ENCODE assay signal across 20 cellular contexts in genomic region chr5:154176191-154176590, GRCh38. TPM values are rescaled to one million over a fixed set of nuclear protein-coding genes. Genes with fewer than 3 reads are reported as not detected.
DNase-seq lines count a peak whose midpoint lies in the region; TF ChIP-seq lines count a peak whose summit lies in the region.
"Had no signal": no experiment of that assay in that cellular context is flagged by ENCODE, and none has a peak within 500 bp of the region (broad histone marks: within the 10 kb centered on the region; RNA-seq: fewer than 3 reads in every experiment).

No MANE protein-coding gene starts in this region.

- no peak for TF ChIP-seq POLR2A in esophagus squamous epithelium (IDR thresholded peaks at IDR 0.05)

- H3K4me2 ChIP-seq in osteoblast (ENCODE audit: insufficient read depth, low read length): no peak overlapping the region

- in situ Hi-C loops in brain microvascular endothelial cell (cut with HindIII; ENCODE audit: low pct_ligation_motif_present, low sequenced_read_pairs): loop anchor here (10.0 kb wide), 1 partner anchor 101 kb away; no protein-coding TSS in a partner anchor

- no peaks in the 10 kb centered on the region for H4K20me1 ChIP-seq in osteoblast (ENCODE audit: insufficient read depth, low read length)

- no peaks in the 10 kb centered on the region for H3K27me3 ChIP-seq in brain microvascular endothelial cell (replicated peaks)
- H3K27me3 ChIP-seq in osteoblast (ENCODE audit: insufficient read depth, low read length): no peaks in the 10 kb centered on the region
- H3K27me3 ChIP-seq in esophagus squamous epithelium: peaks cover 0 to 20% (median 0%) of the 10 kb centered on the region in 4 donors
- H3K27me3 ChIP-seq: esophagus muscularis mucosa, spleen had no signal

- H3K4me3 ChIP-seq in brain microvascular endothelial cell (ENCODE audit: low read depth, low read length) (no peak overlapping the region), osteoblast (ENCODE audit: insufficient read depth, low read length) (no peak overlapping the region), esophagus squamous epithelium (no peak overlapping the region)
- H3K4me3 ChIP-seq: esophagus muscularis mucosa, spleen had no signal

- WGBS in esophagus squamous epithelium, 2 donors: 10 to 13% methylated on average over 2 of the region's 2 CpGs

- H3K27ac ChIP-seq in brain microvascular endothelial cell: no peak overlapping the region
- H3K27ac ChIP-seq in osteoblast (ENCODE audit: low read depth, low read length): no peak overlapping the region
- no peak overlapping the region for H3K27ac ChIP-seq in esophagus squamous epithelium
- H3K27ac ChIP-seq: esophagus muscularis mucosa, spleen had no signal

- H3K4me1 ChIP-seq in osteoblast (ENCODE audit: insufficient read depth, low read length) (peaks cover 7% of the 10 kb centered on the region), esophagus squamous epithelium (no peaks in the 10 kb centered on the region)

- no peak for TF ChIP-seq CTCF in brain microvascular endothelial cell (IDR thresholded peaks at IDR 0.05; ENCODE audit: low read depth, low read length, missing control alignments)
- TF ChIP-seq CTCF in osteoblast (IDR thresholded peaks at IDR 0.05; ENCODE audit: extremely low read depth, low read depth, low read length): no peak
- no peak for TF ChIP-seq CTCF in esophagus squamous epithelium (IDR thresholded peaks at IDR 0.05)

- DNase-seq in Daoy (ENCODE audit: low read depth) (peak; percentile 72), M059J (ENCODE audit: low read depth) (peak; percentile 41), brain microvascular endothelial cell (peak; percentile 60), osteoblast (ENCODE audit: insufficient read length, low spot score, missing footprints) (peak; percentile 39), HT-29 (ENCODE audit: low spot score) (no peak), esophagus squamous epithelium (lab: John Stamatoyannopoulos, UW) (no peak), NCI-H345 treated with DMSO at 0.1 percent for 48 hours (lab: John Stamatoyannopoulos, UW; ENCODE audit: unreplicated experiment) (no peak)
- DNase-seq: activated CD4-positive, alpha-beta memory T cell treated with anti-CD3 and anti-CD28 coated beads for 36 hours; activated naive CD4-positive, alpha-beta T cell treated with anti-CD3 and anti-CD28 coated beads, Interleukin-2, amount 10 ng/mL, durations not matched to agents 7 days and 5 days; activated T-cell treated with anti-CD3 and anti-CD28 coated beads, Interleukin-2, amount 50 U/mL, for 1 hour; head of caudate nucleus; mesenchymal stem cell; NCI-H1694; NCI-H510A treated with DMSO at 0.1 percent for 48 hours; posterior cingulate gyrus; SHP77 treated with DMSO at 0.1 percent for 48 hours; spleen; stimulated activated CD8-positive, alpha-beta memory T cell treated with anti-CD3 and anti-CD28 coated beads, Interleukin-4, amount 100 ng/mL, for 48 hours; substantia nigra had no signal

- no peaks in the 10 kb centered on the region for H3K9me3 ChIP-seq in osteoblast (ENCODE audit: low read depth, low read length)
- no peaks in the 10 kb centered on the region for H3K9me3 ChIP-seq in esophagus squamous epithelium
- H3K9me3 ChIP-seq: esophagus muscularis mucosa, spleen had no signal

- intact Hi-C loops in esophagus squamous epithelium (cut with DNase I): loop anchor here (5.0 kb wide), 1 partner anchor 99 kb away; no protein-coding TSS in a partner anchor

- peak overlapping the region; percentile 71 for H2AFZ ChIP-seq in osteoblast (ENCODE audit: low read length)

- H3K36me3 ChIP-seq in brain microvascular endothelial cell (replicated peaks) (no peaks in the 10 kb centered on the region), osteoblast (ENCODE audit: insufficient read depth, low read length) (no peaks in the 10 kb centered on the region), esophagus squamous epithelium (no peaks in the 10 kb centered on the region)
- H3K36me3 ChIP-seq: esophagus muscularis mucosa, spleen had no signal

- H3K79me2 ChIP-seq in osteoblast (ENCODE audit: insufficient read depth, low read length): no peaks in the 10 kb centered on the region

RNA-seq across cellular contexts. Expression of gene GALNT10, which starts 14.3 kb away (rescaled TPM):
- 31.2 and 44.7 TPM in 2 replicates for total RNA-seq in Daoy (2014; rRNA removed; shearing (Covaris generic))
- 27.2 and 45.4 TPM in 2 replicates for total RNA-seq in M059J (2014; rRNA removed; shearing (Covaris generic))
- total RNA-seq in osteoblast (62.2 and 84.0 TPM in 2 replicates), esophagus squamous epithelium (10 to 100 TPM in 1 of 4 donors, 1 to 10 TPM in 3; 3.6 to 47.2 (median 9.0) TPM)
- 6.4 and 8.0 TPM in 2 replicates for total RNA-seq in HT-29 (2014; rRNA removed; shearing (Covaris generic))

Comparison
In these comparisons a context has a peak if more than half of its experiments do, and no peak if none do; other contexts are left out.
1. DNase-seq: peak in Daoy (single experiment), M059J (single experiment), brain microvascular endothelial cell (single experiment) and osteoblast (single experiment); none in HT-29 (single experiment), esophagus squamous epithelium (single experiment) and NCI-H345 treated with DMSO at 0.1 percent for 48 hours (single experiment).